In genomic region chr13:112756967-112757758, GRCh38 we compare ENCODE assay signal across 13 cellular contexts.
DNase-seq lines count a peak whose midpoint lies in the region; ATAC-seq lines count a peak whose summit lies in the region.
"Had no signal": no experiment of that assay in that cellular context is flagged by ENCODE, and none has a peak within 500 bp of the region (broad histone marks: within the 10 kb centered on the region; RNA-seq: fewer than 3 reads in every experiment).

No MANE protein-coding gene starts in this region.

- DNase-seq in HuH-7 (ENCODE audit: low spot score) (peak; percentile 86), SK-N-MC (ENCODE audit: low read depth, low spot score) (no peak), inferior parietal cortex (ENCODE audit: extremely low spot score) (peak; percentile 84), skeletal muscle cell (ENCODE audit: low read depth) (peak; percentile 17), NCI-H1694 (lab: John Stamatoyannopoulos, UW) (no peak), NCI-H1105 treated with DMSO at 0.1 percent for 48 hours (lab: John Stamatoyannopoulos, UW) (no peak)
- DNase-seq: activated CD8-positive, alpha-beta memory T cell treated with anti-CD3 and anti-CD28 coated beads, Interleukin-2, amount 50 U/mL, for 4 hours; CD4-positive, alpha-beta memory T cell; HFFc6 had no signal

- peak overlapping the region; percentile 35 for H3K9ac ChIP-seq in SK-N-MC (ENCODE audit: insufficient read length)

- H3K4me3 ChIP-seq in SK-N-MC (peak overlapping the region; percentile 64; the same call in 1 of the 2 replicates), skeletal muscle cell (ENCODE audit: low read depth, low read length) (no peak overlapping the region)
- H3K4me3 ChIP-seq: esophagus muscularis mucosa, Peyer's patch had no signal

- ATAC-seq in HG03469 (IDR thresholded peaks at IDR 0.05; ENCODE audit: unreplicated experiment) (no peak), GM21528 (IDR thresholded peaks at IDR 0.05; ENCODE audit: low FRiP score, unreplicated experiment) (no peak)

- peak overlapping the region; percentile 97 for H3K27ac ChIP-seq in SK-N-MC
- H3K27ac ChIP-seq: Peyer's patch had no signal

- no peaks in the 10 kb centered on the region for H3K36me3 ChIP-seq in SK-N-MC (ENCODE audit: insufficient read depth, low read length)
- H3K36me3 ChIP-seq: Peyer's patch had no signal

- H3K9me3 ChIP-seq in SK-N-MC (ENCODE audit: low read depth, low read length): no peaks in the 10 kb centered on the region
- H3K9me3 ChIP-seq: esophagus muscularis mucosa, Peyer's patch had no signal

Comparison
In these comparisons a context has a peak if more than half of its experiments do, and no peak if none do; other contexts are left out.
1. DNase-seq: peak in HuH-7 (single experiment), inferior parietal cortex (single experiment) and skeletal muscle cell (single experiment); none in SK-N-MC (single experiment), NCI-H1694 (single experiment) and NCI-H1105 treated with DMSO at 0.1 percent for 48 hours (single experiment).